ENCODE assay signal across 1 cellular context in the genomic region with DNA sequence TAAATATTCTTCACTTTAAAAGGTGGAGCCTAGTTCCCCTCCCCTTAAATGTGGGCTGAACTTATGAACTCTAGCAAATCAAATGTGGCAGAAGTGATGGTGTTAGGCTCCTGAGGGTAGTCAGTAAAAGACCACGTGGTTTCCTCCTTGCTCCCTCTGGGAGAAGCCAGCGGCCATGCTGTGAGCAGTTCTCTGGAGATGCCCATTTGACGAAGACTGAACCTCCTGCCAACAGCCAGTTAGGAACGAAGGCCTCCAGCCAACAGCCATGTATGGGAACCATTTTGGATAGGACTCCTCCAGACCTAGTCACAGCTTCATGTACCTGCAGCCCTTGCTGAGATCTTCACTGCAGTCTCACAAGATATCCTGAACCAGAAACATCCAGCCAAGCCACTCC.
TF ChIP-seq lines count a peak whose summit lies in the region.

No MANE protein-coding gene starts in this region.

TF ChIP-seq in K562, 482 proteins besides CTCF, POLR2A, EP300 and RAD21 (continued from another document and continues in another):
- TF ChIP-seq, protein P1, sequence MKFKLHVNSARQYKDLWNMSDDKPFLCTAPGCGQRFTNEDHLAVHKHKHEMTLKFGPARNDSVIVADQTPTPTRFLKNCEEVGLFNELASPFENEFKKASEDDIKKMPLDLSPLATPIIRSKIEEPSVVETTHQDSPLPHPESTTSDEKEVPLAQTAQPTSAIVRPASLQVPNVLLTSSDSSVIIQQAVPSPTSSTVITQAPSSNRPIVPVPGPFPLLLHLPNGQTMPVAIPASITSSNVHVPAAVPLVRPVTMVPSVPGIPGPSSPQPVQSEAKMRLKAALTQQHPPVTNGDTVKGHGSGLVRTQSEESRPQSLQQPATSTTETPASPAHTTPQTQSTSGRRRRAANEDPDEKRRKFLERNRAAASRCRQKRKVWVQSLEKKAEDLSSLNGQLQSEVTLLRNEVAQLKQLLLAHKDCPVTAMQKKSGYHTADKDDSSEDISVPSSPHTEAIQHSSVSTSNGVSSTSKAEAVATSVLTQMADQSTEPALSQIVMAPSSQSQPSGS (CRISPR knock-in tag; IDR thresholded peaks at IDR 0.05): no peak
- TF ChIP-seq, protein P2, sequence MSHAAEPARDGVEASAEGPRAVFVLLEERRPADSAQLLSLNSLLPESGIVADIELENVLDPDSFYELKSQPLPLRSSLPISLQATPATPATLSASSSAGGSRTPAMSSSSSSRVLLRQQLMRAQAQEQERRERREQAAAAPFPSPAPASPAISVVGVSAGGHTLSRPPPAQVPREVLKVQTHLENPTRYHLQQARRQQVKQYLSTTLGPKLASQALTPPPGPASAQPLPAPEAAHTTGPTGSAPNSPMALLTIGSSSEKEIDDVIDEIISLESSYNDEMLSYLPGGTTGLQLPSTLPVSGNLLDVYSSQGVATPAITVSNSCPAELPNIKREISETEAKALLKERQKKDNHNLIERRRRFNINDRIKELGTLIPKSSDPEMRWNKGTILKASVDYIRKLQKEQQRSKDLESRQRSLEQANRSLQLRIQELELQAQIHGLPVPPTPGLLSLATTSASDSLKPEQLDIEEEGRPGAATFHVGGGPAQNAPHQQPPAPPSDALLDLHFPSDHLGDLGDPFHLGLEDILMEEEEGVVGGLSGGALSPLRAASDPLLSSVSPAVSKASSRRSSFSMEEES (CRISPR knock-in tag; IDR thresholded peaks at IDR 0.05): peak; percentile 74
- no peak for TF ChIP-seq MTA1 (IDR thresholded peaks at IDR 0.05; ENCODE audit: borderline replicate concordance)
- no peak for TF ChIP-seq GATAD2B (IDR thresholded peaks at IDR 0.05; ENCODE audit: borderline replicate concordance)
- TF ChIP-seq, protein P3, sequence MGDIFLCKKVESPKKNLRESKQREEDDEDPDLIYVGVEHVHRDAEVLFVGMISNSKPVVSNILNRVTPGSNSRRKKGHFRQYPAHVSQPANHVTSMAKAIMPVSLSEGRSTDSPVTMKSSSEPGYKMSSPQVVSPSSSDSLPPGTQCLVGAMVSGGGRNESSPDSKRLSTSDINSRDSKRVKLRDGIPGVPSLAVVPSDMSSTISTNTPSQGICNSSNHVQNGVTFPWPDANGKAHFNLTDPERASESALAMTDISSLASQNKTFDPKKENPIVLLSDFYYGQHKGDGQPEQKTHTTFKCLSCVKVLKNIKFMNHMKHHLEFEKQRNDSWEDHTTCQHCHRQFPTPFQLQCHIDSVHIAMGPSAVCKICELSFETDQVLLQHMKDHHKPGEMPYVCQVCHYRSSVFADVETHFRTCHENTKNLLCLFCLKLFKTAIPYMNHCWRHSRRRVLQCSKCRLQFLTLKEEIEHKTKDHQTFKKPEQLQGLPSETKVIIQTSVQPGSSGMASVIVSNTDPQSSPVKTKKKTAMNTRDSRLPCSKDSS (IDR thresholded peaks at IDR 0.05; ENCODE audit: low read depth, partially characterized antibody): no peak
- TF ChIP-seq SETDB1 (IDR thresholded peaks at IDR 0.05; ENCODE audit: low read length): no peak
- TF ChIP-seq ZNF583 (CRISPR knock-in tag; IDR thresholded peaks at IDR 0.05): peak; percentile 75
- TF ChIP-seq TRIM28 (IDR thresholded peaks at IDR 0.05): no peak
- TF ChIP-seq, protein P4, sequence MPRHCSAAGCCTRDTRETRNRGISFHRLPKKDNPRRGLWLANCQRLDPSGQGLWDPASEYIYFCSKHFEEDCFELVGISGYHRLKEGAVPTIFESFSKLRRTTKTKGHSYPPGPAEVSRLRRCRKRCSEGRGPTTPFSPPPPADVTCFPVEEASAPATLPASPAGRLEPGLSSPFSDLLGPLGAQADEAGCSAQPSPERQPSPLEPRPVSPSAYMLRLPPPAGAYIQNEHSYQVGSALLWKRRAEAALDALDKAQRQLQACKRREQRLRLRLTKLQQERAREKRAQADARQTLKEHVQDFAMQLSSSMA (CRISPR knock-in tag; IDR thresholded peaks at IDR 0.05): no peak
- 0 out of 2 replicates have a peak, but pooled peaks have one; percentile 22 for TF ChIP-seq ZNF354B (CRISPR knock-in tag; IDR thresholded peaks at IDR 0.05)
- TF ChIP-seq GABPB1 (CRISPR knock-in tag; IDR thresholded peaks at IDR 0.05): no peak
- no peak for TF ChIP-seq ZNF507 (tag; conservative IDR thresholded peaks at IDR 0.05)
- 0 out of 2 replicates have a peak, but pooled peaks have one; percentile 80 for TF ChIP-seq NR4A1 (CRISPR knock-in tag; IDR thresholded peaks at IDR 0.05)
- peak; percentile 95 for TF ChIP-seq NR4A1 (tag; IDR thresholded peaks at IDR 0.05)
- TF ChIP-seq PRPF4 (IDR thresholded peaks at IDR 0.05; ENCODE audit: insufficient read depth, low read depth, low read length, poor library complexity, severe bottlenecking): no peak
- TF ChIP-seq HIVEP1 (CRISPR knock-in tag; IDR thresholded peaks at IDR 0.05): peak; percentile 89
- TF ChIP-seq, protein P5, sequence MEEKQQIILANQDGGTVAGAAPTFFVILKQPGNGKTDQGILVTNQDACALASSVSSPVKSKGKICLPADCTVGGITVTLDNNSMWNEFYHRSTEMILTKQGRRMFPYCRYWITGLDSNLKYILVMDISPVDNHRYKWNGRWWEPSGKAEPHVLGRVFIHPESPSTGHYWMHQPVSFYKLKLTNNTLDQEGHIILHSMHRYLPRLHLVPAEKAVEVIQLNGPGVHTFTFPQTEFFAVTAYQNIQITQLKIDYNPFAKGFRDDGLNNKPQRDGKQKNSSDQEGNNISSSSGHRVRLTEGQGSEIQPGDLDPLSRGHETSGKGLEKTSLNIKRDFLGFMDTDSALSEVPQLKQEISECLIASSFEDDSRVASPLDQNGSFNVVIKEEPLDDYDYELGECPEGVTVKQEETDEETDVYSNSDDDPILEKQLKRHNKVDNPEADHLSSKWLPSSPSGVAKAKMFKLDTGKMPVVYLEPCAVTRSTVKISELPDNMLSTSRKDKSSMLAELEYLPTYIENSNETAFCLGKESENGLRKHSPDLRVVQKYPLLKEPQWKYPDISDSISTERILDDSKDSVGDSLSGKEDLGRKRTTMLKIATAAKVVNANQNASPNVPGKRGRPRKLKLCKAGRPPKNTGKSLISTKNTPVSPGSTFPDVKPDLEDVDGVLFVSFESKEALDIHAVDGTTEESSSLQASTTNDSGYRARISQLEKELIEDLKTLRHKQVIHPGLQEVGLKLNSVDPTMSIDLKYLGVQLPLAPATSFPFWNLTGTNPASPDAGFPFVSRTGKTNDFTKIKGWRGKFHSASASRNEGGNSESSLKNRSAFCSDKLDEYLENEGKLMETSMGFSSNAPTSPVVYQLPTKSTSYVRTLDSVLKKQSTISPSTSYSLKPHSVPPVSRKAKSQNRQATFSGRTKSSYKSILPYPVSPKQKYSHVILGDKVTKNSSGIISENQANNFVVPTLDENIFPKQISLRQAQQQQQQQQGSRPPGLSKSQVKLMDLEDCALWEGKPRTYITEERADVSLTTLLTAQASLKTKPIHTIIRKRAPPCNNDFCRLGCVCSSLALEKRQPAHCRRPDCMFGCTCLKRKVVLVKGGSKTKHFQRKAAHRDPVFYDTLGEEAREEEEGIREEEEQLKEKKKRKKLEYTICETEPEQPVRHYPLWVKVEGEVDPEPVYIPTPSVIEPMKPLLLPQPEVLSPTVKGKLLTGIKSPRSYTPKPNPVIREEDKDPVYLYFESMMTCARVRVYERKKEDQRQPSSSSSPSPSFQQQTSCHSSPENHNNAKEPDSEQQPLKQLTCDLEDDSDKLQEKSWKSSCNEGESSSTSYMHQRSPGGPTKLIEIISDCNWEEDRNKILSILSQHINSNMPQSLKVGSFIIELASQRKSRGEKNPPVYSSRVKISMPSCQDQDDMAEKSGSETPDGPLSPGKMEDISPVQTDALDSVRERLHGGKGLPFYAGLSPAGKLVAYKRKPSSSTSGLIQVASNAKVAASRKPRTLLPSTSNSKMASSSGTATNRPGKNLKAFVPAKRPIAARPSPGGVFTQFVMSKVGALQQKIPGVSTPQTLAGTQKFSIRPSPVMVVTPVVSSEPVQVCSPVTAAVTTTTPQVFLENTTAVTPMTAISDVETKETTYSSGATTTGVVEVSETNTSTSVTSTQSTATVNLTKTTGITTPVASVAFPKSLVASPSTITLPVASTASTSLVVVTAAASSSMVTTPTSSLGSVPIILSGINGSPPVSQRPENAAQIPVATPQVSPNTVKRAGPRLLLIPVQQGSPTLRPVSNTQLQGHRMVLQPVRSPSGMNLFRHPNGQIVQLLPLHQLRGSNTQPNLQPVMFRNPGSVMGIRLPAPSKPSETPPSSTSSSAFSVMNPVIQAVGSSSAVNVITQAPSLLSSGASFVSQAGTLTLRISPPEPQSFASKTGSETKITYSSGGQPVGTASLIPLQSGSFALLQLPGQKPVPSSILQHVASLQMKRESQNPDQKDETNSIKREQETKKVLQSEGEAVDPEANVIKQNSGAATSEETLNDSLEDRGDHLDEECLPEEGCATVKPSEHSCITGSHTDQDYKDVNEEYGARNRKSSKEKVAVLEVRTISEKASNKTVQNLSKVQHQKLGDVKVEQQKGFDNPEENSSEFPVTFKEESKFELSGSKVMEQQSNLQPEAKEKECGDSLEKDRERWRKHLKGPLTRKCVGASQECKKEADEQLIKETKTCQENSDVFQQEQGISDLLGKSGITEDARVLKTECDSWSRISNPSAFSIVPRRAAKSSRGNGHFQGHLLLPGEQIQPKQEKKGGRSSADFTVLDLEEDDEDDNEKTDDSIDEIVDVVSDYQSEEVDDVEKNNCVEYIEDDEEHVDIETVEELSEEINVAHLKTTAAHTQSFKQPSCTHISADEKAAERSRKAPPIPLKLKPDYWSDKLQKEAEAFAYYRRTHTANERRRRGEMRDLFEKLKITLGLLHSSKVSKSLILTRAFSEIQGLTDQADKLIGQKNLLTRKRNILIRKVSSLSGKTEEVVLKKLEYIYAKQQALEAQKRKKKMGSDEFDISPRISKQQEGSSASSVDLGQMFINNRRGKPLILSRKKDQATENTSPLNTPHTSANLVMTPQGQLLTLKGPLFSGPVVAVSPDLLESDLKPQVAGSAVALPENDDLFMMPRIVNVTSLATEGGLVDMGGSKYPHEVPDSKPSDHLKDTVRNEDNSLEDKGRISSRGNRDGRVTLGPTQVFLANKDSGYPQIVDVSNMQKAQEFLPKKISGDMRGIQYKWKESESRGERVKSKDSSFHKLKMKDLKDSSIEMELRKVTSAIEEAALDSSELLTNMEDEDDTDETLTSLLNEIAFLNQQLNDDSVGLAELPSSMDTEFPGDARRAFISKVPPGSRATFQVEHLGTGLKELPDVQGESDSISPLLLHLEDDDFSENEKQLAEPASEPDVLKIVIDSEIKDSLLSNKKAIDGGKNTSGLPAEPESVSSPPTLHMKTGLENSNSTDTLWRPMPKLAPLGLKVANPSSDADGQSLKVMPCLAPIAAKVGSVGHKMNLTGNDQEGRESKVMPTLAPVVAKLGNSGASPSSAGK (IDR thresholded peaks at IDR 0.05): peak; percentile 96
- no peak for TF ChIP-seq TOE1 (IDR thresholded peaks at IDR 0.05; ENCODE audit: borderline replicate concordance)
- TF ChIP-seq TOE1 (CRISPR knock-in tag; IDR thresholded peaks at IDR 0.05; ENCODE audit: borderline replicate concordance, low read depth): no peak
- no peak for TF ChIP-seq RBM39 (optimal IDR thresholded peaks at IDR 0.05; ENCODE audit: low read depth, low read length)
- TF ChIP-seq CBFA2T2 (conservative IDR thresholded peaks at IDR 0.05): no peak
- peak; percentile 67; the same call in 1 of the 2 replicates for TF ChIP-seq PTTG1 (tag; IDR thresholded peaks at IDR 0.05; ENCODE audit: low read depth)
- TF ChIP-seq, protein P6, sequence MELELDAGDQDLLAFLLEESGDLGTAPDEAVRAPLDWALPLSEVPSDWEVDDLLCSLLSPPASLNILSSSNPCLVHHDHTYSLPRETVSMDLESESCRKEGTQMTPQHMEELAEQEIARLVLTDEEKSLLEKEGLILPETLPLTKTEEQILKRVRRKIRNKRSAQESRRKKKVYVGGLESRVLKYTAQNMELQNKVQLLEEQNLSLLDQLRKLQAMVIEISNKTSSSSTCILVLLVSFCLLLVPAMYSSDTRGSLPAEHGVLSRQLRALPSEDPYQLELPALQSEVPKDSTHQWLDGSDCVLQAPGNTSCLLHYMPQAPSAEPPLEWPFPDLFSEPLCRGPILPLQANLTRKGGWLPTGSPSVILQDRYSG (tag; conservative IDR thresholded peaks at IDR 0.05; ENCODE audit: low read depth): peak; percentile 87
- no peak for TF ChIP-seq ZNF75A (CRISPR knock-in tag; IDR thresholded peaks at IDR 0.05)
- TF ChIP-seq ZNF695 (CRISPR knock-in tag; IDR thresholded peaks at IDR 0.05): no peak
- TF ChIP-seq, protein P7, sequence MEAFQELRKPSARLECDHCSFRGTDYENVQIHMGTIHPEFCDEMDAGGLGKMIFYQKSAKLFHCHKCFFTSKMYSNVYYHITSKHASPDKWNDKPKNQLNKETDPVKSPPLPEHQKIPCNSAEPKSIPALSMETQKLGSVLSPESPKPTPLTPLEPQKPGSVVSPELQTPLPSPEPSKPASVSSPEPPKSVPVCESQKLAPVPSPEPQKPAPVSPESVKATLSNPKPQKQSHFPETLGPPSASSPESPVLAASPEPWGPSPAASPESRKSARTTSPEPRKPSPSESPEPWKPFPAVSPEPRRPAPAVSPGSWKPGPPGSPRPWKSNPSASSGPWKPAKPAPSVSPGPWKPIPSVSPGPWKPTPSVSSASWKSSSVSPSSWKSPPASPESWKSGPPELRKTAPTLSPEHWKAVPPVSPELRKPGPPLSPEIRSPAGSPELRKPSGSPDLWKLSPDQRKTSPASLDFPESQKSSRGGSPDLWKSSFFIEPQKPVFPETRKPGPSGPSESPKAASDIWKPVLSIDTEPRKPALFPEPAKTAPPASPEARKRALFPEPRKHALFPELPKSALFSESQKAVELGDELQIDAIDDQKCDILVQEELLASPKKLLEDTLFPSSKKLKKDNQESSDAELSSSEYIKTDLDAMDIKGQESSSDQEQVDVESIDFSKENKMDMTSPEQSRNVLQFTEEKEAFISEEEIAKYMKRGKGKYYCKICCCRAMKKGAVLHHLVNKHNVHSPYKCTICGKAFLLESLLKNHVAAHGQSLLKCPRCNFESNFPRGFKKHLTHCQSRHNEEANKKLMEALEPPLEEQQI (IDR thresholded peaks at IDR 0.05): no peak
- TF ChIP-seq, protein P8, sequence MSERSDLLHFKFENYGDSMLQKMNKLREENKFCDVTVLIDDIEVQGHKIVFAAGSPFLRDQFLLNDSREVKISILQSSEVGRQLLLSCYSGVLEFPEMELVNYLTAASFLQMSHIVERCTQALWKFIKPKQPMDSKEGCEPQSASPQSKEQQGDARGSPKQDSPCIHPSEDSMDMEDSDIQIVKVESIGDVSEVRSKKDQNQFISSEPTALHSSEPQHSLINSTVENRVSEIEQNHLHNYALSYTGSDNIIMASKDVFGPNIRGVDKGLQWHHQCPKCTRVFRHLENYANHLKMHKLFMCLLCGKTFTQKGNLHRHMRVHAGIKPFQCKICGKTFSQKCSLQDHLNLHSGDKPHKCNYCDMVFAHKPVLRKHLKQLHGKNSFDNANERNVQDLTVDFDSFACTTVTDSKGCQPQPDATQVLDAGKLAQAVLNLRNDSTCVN (CRISPR knock-in tag; IDR thresholded peaks at IDR 0.05): no peak
- no peak for TF ChIP-seq BCOR (IDR thresholded peaks at IDR 0.05)
- TF ChIP-seq TSC22D4 (tag; IDR thresholded peaks at IDR 0.05): no peak
- peak; percentile 80; the same call in 1 of the 2 replicates for TF ChIP-seq MTF1 (CRISPR knock-in tag; IDR thresholded peaks at IDR 0.05; ENCODE audit: borderline replicate concordance)
- TF ChIP-seq IFI16 (CRISPR knock-in tag; IDR thresholded peaks at IDR 0.05): no peak
- TF ChIP-seq, protein P9, sequence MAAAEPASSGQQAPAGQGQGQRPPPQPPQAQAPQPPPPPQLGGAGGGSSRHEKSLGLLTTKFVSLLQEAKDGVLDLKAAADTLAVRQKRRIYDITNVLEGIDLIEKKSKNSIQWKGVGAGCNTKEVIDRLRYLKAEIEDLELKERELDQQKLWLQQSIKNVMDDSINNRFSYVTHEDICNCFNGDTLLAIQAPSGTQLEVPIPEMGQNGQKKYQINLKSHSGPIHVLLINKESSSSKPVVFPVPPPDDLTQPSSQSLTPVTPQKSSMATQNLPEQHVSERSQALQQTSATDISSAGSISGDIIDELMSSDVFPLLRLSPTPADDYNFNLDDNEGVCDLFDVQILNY (CRISPR knock-in tag; IDR thresholded peaks at IDR 0.05): no peak
